Comparison of ENCODE assay signal across 15 cellular contexts in the genomic region with DNA sequence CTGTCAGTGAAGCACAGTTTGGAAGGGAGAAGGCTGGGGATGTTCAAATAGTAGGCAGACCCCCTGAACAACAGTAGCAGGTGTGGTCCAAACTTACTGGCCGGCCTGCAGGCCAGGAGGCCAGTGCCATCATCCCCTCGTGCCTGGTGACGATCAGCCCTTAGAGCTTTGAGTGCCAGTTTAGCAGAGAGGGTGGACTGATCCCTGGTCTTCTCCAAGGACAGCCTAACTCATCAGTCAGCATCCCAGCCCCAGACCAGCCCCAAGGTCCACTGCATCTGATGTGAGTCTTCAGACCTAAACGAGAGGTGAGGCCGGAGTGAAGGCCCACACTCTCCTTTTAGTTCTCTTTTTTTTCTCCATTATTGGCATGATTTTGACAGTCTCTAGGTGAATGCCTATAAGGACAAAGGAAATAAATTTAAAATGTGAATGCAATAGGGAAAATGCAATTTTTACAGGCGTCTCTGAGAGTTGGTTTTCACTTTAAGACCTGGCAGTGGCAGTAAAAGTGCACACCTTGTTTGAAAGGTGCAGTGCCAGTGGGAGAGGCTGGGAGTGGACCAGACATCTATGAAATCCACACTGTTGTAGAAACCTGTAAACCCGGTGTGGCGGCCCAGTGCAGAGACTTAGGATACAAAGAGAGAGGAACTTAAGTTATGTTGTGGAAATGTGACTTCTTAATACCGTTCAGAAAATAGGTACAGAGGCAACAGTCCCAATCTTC.
DNase-seq lines count a peak whose midpoint lies in the region; ATAC-seq, FAIRE-seq and TF ChIP-seq lines count a peak whose summit lies in the region.
"Had no signal": no experiment of that assay in that cellular context is flagged by ENCODE, and none has a peak within 500 bp of the region (broad histone marks: within the 10 kb centered on the region; RNA-seq: fewer than 3 reads in every experiment).

No MANE protein-coding gene starts in this region.

- no peaks in the 10 kb centered on the region for H3K9me3 Mint-ChIP-seq in activated T-helper 1 cell treated with anti-CD3 and anti-CD28 coated beads, Interleukin-12 subunit alpha, Interleukin-12 subunit beta, Interleukin-2, Interleukin-4 antibody, amounts not matched to agents 30 ng/mL and 10 ng/mL and 1 ng/mL, durations not matched to agents 14 hours and 24 hours and 36 hours
- peaks cover 0 to 2% (median 0%) of the 10 kb centered on the region in 11 donors for H3K9me3 Mint-ChIP-seq in naive thymus-derived CD4-positive, alpha-beta T cell
- H3K9me3 Mint-ChIP-seq: CD4-positive, alpha-beta memory T cell had no signal

- CTCF ChIA-PET in naive thymus-derived CD4-positive, alpha-beta T cell (lab: Charles Lee): no interaction called here

- H3K36me3 Mint-ChIP-seq in activated T-helper 1 cell treated with anti-CD3 and anti-CD28 coated beads, Interleukin-12 subunit alpha, Interleukin-12 subunit beta, Interleukin-2, Interleukin-4 antibody, amounts not matched to agents 30 ng/mL and 10 ng/mL and 1 ng/mL, durations not matched to agents 14 hours and 24 hours and 36 hours (ENCODE audit: low read depth): no peaks in the 10 kb centered on the region
- peaks cover 0 to 4% (median 0%) of the 10 kb centered on the region in 5 donors for H3K36me3 Mint-ChIP-seq in naive thymus-derived CD4-positive, alpha-beta T cell
- H3K36me3 Mint-ChIP-seq: CD4-positive, alpha-beta memory T cell had no signal

- ATAC-seq in naive thymus-derived CD4-positive, alpha-beta T cell: no peak
- no peak for ATAC-seq in HG02678 (IDR thresholded peaks at IDR 0.05; ENCODE audit: unreplicated experiment)

- TF ChIP-seq POLR2A in suprapubic skin (IDR thresholded peaks at IDR 0.05): no peak

- no peak overlapping the region for H3K4me3 ChIP-seq in naive thymus-derived CD4-positive, alpha-beta T cell (ENCODE audit: low read length)
- H3K4me3 ChIP-seq in suprapubic skin: no peak overlapping the region
- H3K4me3 ChIP-seq: HAP-1 had no signal

- TF ChIP-seq CTCF in suprapubic skin (IDR thresholded peaks at IDR 0.05) (no peak), D721Med (IDR thresholded peaks at IDR 0.05; ENCODE audit: insufficient read depth, missing control alignments) (no peak)

- peaks cover 40% of the 10 kb centered on the region for H3K4me1 Mint-ChIP-seq in activated T-helper 1 cell treated with anti-CD3 and anti-CD28 coated beads, Interleukin-12 subunit alpha, Interleukin-12 subunit beta, Interleukin-2, Interleukin-4 antibody, amounts not matched to agents 30 ng/mL and 10 ng/mL and 1 ng/mL, durations not matched to agents 14 hours and 24 hours and 36 hours (ENCODE audit: low read depth)
- H3K4me1 Mint-ChIP-seq in naive thymus-derived CD4-positive, alpha-beta T cell: peaks cover 0 to 38% (median 5%) of the 10 kb centered on the region in 7 donors

- H3K27me3 Mint-ChIP-seq in activated T-helper 1 cell treated with anti-CD3 and anti-CD28 coated beads, Interleukin-12 subunit alpha, Interleukin-12 subunit beta, Interleukin-2, Interleukin-4 antibody, amounts not matched to agents 30 ng/mL and 10 ng/mL and 1 ng/mL, durations not matched to agents 14 hours and 24 hours and 36 hours (ENCODE audit: insufficient read depth): peaks cover 14% of the 10 kb centered on the region
- peaks cover 0 to 23% (median 8%) of the 10 kb centered on the region in 5 donors for H3K27me3 Mint-ChIP-seq in naive thymus-derived CD4-positive, alpha-beta T cell

- H3K27ac ChIP-seq in naive thymus-derived CD4-positive, alpha-beta T cell (ENCODE audit: low read depth, low read length): no peak overlapping the region
- no peak overlapping the region for H3K27ac ChIP-seq in suprapubic skin

- no peaks in the 10 kb centered on the region for H3K27me3 ChIP-seq in naive thymus-derived CD4-positive, alpha-beta T cell (ENCODE audit: control insufficient read depth in 2 of 2, insufficient read depth in 2 of 2, low read length in 2 of 2)
- no peaks in the 10 kb centered on the region for H3K27me3 ChIP-seq in suprapubic skin

- TF ChIP-seq EP300 in suprapubic skin (IDR thresholded peaks at IDR 0.05): no peak

- 86% methylated on average over 9 of the region's 9 CpGs for WGBS in suprapubic skin

- H3K36me3 ChIP-seq in naive thymus-derived CD4-positive, alpha-beta T cell (ENCODE audit: control insufficient read depth in 2 of 3, insufficient read depth in 3 of 3, low read length in 3 of 3): no peaks in the 10 kb centered on the region
- no peaks in the 10 kb centered on the region for H3K36me3 ChIP-seq in suprapubic skin
- H3K36me3 ChIP-seq: HAP-1 had no signal

- no peak overlapping the region for H3K27ac Mint-ChIP-seq in activated T-helper 1 cell treated with anti-CD3 and anti-CD28 coated beads, Interleukin-12 subunit alpha, Interleukin-12 subunit beta, Interleukin-2, Interleukin-4 antibody, amounts not matched to agents 30 ng/mL and 10 ng/mL and 1 ng/mL, durations not matched to agents 14 hours and 24 hours and 36 hours
- peak overlapping the region in 5 of 9 donors; percentile 11 to 78 (median 40) for H3K27ac Mint-ChIP-seq in naive thymus-derived CD4-positive, alpha-beta T cell

- H3K4me3 Mint-ChIP-seq in activated T-helper 1 cell treated with anti-CD3 and anti-CD28 coated beads, Interleukin-12 subunit alpha, Interleukin-12 subunit beta, Interleukin-2, Interleukin-4 antibody, amounts not matched to agents 30 ng/mL and 10 ng/mL and 1 ng/mL, durations not matched to agents 14 hours and 24 hours and 36 hours: peak overlapping the region; percentile 48
- H3K4me3 Mint-ChIP-seq in naive thymus-derived CD4-positive, alpha-beta T cell: peak overlapping the region in 6 of 10 donors; percentile 53 to 70 (median 66)

- no peaks in the 10 kb centered on the region for H3K9me3 ChIP-seq in naive thymus-derived CD4-positive, alpha-beta T cell (ENCODE audit: control insufficient read depth in 2 of 3, low read length in 3 of 3)
- H3K9me3 ChIP-seq in suprapubic skin: no peaks in the 10 kb centered on the region
- H3K9me3 ChIP-seq: HAP-1 had no signal

- peaks cover 0 to 10% of the 10 kb centered on the region in 2 donors for H3K4me1 ChIP-seq in naive thymus-derived CD4-positive, alpha-beta T cell (ENCODE audit: control insufficient read depth in 2 of 2, insufficient read depth in 2 of 2, low read length in 2 of 2)
- peaks cover under 1% of the 10 kb centered on the region for H3K4me1 ChIP-seq in suprapubic skin
- H3K4me1 ChIP-seq: HAP-1 had no signal

- FAIRE-seq in D721Med (lab: Jason Lieb, UNC): no peak
- FAIRE-seq: G401.6, GM12891 had no signal

- POLR2A ChIA-PET in naive thymus-derived CD4-positive, alpha-beta T cell (lab: Charles Lee): no interaction called here

- peak; percentile 36 for DNase-seq in activated effector memory CD4-positive, alpha-beta T cell treated with anti-CD3 and anti-CD28 coated beads, Interleukin-2, amount 50 U/mL, for 16 hours
- DNase-seq in activated effector memory CD4-positive, alpha-beta T cell treated with Interleukin-2 at 50 U/mL for 16 hours: no peak
- no peak for DNase-seq in activated T-helper 1 cell treated with anti-CD3 and anti-CD28 coated beads, Interleukin-12 subunit alpha, Interleukin-12 subunit beta, Interleukin-2, Interleukin-4 antibody, amounts not matched to agents 30 ng/mL and 10 ng/mL and 1 ng/mL, durations not matched to agents 14 hours and 24 hours and 36 hours (ENCODE audit: low spot score)
- DNase-seq in naive thymus-derived CD4-positive, alpha-beta T cell: no peak
- DNase-seq in suprapubic skin (ENCODE audit: low spot score in 2 of 2): peak; percentile 13 to 20
- no peak for DNase-seq in D721Med (ENCODE audit: insufficient read length, low spot score)
- DNase-seq: CD4-positive, alpha-beta memory T cell; DMS79 treated with DMSO at 0.1 percent for 48 hours; NCI-H1436; NCI-H2029 treated with DMSO at 0.1 percent for 48 hours; NCI-H510A treated with DMSO at 0.1 percent for 48 hours had no signal

- intact Hi-C loops in activated T-helper 1 cell treated with anti-CD3 and anti-CD28 coated beads, Interleukin-12 subunit alpha, Interleukin-12 subunit beta, Interleukin-2, Interleukin-4 antibody, amounts not matched to agents 30 ng/mL and 10 ng/mL and 1 ng/mL, durations not matched to agents 14 hours and 24 hours and 36 hours (cut with micrococcal nuclease): no loop called here
- intact Hi-C loops in naive thymus-derived CD4-positive, alpha-beta T cell (cut with micrococcal nuclease): no loop called here

Comparison
In these comparisons a context has a peak if more than half of its experiments do, and no peak if none do; other contexts are left out.
1. DNase-seq: peak in activated effector memory CD4-positive, alpha-beta T cell treated with anti-CD3 and anti-CD28 coated beads, Interleukin-2, amount 50 U/mL, for 16 hours (single experiment) and suprapubic skin (2 of 2); none in activated effector memory CD4-positive, alpha-beta T cell treated with Interleukin-2 at 50 U/mL for 16 hours (single experiment), activated T-helper 1 cell treated with anti-CD3 and anti-CD28 coated beads, Interleukin-12 subunit alpha, Interleukin-12 subunit beta, Interleukin-2, Interleukin-4 antibody, amounts not matched to agents 30 ng/mL and 10 ng/mL and 1 ng/mL, durations not matched to agents 14 hours and 24 hours and 36 hours (single experiment), naive thymus-derived CD4-positive, alpha-beta T cell (0 of 9) and D721Med (single experiment).